Comparison of ENCODE assay signal across 1 cellular context in the genomic region with DNA sequence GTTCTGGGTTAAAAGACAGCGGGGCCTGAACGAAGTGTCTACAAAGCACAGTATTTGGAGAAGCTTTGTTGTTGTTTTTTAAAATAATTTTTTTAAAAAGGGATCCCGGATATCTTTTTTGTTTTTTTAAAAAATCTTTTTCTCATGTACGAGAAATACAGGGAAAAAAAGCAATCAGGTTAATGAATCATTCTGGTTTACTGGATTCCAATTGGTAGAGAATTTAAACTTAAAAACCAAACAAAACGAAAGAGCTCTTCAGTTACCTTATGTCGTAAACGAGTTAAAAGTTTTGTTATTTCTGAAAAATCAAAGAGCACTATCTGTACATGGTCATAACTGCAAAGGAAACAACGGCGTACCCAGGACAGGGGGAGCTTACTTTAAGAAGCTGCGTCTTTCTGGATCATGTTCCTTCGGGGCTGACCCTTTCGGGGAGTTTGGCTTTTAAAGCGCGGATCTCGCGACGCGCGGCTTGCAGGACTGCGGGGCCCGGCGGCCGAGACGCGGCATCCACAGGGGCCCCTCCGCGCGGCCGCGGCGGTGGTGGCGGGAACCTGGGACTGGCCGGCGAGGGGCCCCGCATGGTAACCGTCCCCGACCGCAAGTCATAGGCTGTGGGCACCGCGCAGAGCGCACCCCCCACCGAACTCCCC.
A peak's percentile ranks its signal among the peaks of the same experiment; 100 is the strongest.
TF ChIP-seq lines count a peak whose summit lies in the region.

No MANE protein-coding gene starts in this region.

TF ChIP-seq in H1, 55 proteins besides CTCF, POLR2A, EP300 and RAD21:
- TF ChIP-seq JUN (IDR thresholded peaks at IDR 0.05; ENCODE audit: low read depth, low read length) (no peak), CTBP2 (IDR thresholded peaks at IDR 0.05; ENCODE audit: borderline replicate concordance, insufficient read depth, insufficient read length, low read length) (no peak), TEAD4 (IDR thresholded peaks at IDR 0.05; ENCODE audit: low read depth, low read length) (no peak), EZH2 (IDR thresholded peaks at IDR 0.05; ENCODE audit: low read depth, low read length, severe bottlenecking) (no peak), SP1 (IDR thresholded peaks at IDR 0.05; ENCODE audit: low read depth, low read length) (no peak), TAF7 (optimal IDR thresholded peaks at IDR 0.05; ENCODE audit: borderline replicate concordance, low read depth, low read length) (no peak), GTF2F1 (IDR thresholded peaks at IDR 0.05; ENCODE audit: borderline replicate concordance, low read depth, low read length) (no peak), SAP30 (IDR thresholded peaks at IDR 0.05; ENCODE audit: insufficient read depth, insufficient replicate concordance, low read length) (no peak), CBX5 (IDR thresholded peaks at IDR 0.05; ENCODE audit: low read depth, low read length) (no peak), BACH1 (IDR thresholded peaks at IDR 0.05; ENCODE audit: low read length) (no peak; the same call in 1 of the 2 replicates), ASH2L (IDR thresholded peaks at IDR 0.05; ENCODE audit: low read length) (no peak), RNF2 (IDR thresholded peaks at IDR 0.05; ENCODE audit: borderline replicate concordance, low read depth, low read length, missing control alignments, poor library complexity, severe bottlenecking) (peak; percentile 65), POU5F1 (IDR thresholded peaks at IDR 0.05; ENCODE audit: low read depth, low read length) (no peak), CEBPB (IDR thresholded peaks at IDR 0.05; ENCODE audit: low read depth, low read length) (no peak), MAFK (IDR thresholded peaks at IDR 0.05; ENCODE audit: low read depth, low read length) (no peak), PHF8 (conservative IDR thresholded peaks at IDR 0.05; ENCODE audit: low read depth, low read length) (no peak; the same call in 1 of the 2 replicates), TBP (IDR thresholded peaks at IDR 0.05; ENCODE audit: low read depth, low read length) (0 out of 2 replicates have a peak, but pooled peaks have one; percentile 10), SUZ12 (IDR thresholded peaks at IDR 0.05; ENCODE audit: low read length) (no peak), TAF1 (IDR thresholded peaks at IDR 0.05; ENCODE audit: low read depth, low read length) (0 out of 2 replicates have a peak, but pooled peaks have one; percentile 13), SIRT6 (IDR thresholded peaks at IDR 0.05; ENCODE audit: low read length) (no peak), NRF1 (IDR thresholded peaks at IDR 0.05; ENCODE audit: low read depth, low read length) (no peak), HDAC2 (IDR thresholded peaks at IDR 0.05; ENCODE audit: borderline replicate concordance in 1 of 2, low read depth in 2 of 2, low read length in 2 of 2) (no peak), KDM1A (IDR thresholded peaks at IDR 0.05; ENCODE audit: borderline replicate concordance, low read length) (no peak), RBBP5 (IDR thresholded peaks at IDR 0.05; ENCODE audit: borderline replicate concordance, low read depth, low read length) (no peak), HDAC6 (IDR thresholded peaks at IDR 0.05; ENCODE audit: low read depth, low read length) (no peak), CHD2 (IDR thresholded peaks at IDR 0.05; ENCODE audit: low read length) (peak; percentile 81), RFX5 (IDR thresholded peaks at IDR 0.05; ENCODE audit: borderline replicate concordance, low read depth, low read length) (no peak), BRCA1 (IDR thresholded peaks at IDR 0.05; ENCODE audit: low read depth, low read length) (no peak), GABPA (IDR thresholded peaks at IDR 0.05; ENCODE audit: borderline replicate concordance, insufficient read depth, low read length) (no peak), SP2 (IDR thresholded peaks at IDR 0.05; ENCODE audit: low read length) (no peak), CREB1 (IDR thresholded peaks at IDR 0.05) (no peak), POLR2AphosphoS5 (IDR thresholded peaks at IDR 0.05; ENCODE audit: low read depth, low read length) (no peak), SRF (IDR thresholded peaks at IDR 0.05; ENCODE audit: low read depth, low read length) (no peak), FOSL1 (IDR thresholded peaks at IDR 0.05; ENCODE audit: insufficient read depth, low read depth, low read length) (no peak), YY1 (IDR thresholded peaks at IDR 0.05; ENCODE audit: low read depth, low read length) (no peak), NANOG (IDR thresholded peaks at IDR 0.05; ENCODE audit: insufficient read depth, low read depth, low read length, poor library complexity, severe bottlenecking) (no peak)
- TF ChIP-seq, protein P1, sequence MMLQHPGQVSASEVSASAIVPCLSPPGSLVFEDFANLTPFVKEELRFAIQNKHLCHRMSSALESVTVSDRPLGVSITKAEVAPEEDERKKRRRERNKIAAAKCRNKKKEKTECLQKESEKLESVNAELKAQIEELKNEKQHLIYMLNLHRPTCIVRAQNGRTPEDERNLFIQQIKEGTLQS (IDR thresholded peaks at IDR 0.05; ENCODE audit: insufficient read depth, low read depth, low read length), result no peak
- TF ChIP-seq, protein P2, sequence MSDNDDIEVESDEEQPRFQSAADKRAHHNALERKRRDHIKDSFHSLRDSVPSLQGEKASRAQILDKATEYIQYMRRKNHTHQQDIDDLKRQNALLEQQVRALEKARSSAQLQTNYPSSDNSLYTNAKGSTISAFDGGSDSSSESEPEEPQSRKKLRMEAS (IDR thresholded peaks at IDR 0.05), result no peak; the same call in 1 of the 2 replicates
- TF ChIP-seq, protein P3, sequence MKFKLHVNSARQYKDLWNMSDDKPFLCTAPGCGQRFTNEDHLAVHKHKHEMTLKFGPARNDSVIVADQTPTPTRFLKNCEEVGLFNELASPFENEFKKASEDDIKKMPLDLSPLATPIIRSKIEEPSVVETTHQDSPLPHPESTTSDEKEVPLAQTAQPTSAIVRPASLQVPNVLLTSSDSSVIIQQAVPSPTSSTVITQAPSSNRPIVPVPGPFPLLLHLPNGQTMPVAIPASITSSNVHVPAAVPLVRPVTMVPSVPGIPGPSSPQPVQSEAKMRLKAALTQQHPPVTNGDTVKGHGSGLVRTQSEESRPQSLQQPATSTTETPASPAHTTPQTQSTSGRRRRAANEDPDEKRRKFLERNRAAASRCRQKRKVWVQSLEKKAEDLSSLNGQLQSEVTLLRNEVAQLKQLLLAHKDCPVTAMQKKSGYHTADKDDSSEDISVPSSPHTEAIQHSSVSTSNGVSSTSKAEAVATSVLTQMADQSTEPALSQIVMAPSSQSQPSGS (IDR thresholded peaks at IDR 0.05; ENCODE audit: low read length), result no peak
- TF ChIP-seq, protein P4, sequence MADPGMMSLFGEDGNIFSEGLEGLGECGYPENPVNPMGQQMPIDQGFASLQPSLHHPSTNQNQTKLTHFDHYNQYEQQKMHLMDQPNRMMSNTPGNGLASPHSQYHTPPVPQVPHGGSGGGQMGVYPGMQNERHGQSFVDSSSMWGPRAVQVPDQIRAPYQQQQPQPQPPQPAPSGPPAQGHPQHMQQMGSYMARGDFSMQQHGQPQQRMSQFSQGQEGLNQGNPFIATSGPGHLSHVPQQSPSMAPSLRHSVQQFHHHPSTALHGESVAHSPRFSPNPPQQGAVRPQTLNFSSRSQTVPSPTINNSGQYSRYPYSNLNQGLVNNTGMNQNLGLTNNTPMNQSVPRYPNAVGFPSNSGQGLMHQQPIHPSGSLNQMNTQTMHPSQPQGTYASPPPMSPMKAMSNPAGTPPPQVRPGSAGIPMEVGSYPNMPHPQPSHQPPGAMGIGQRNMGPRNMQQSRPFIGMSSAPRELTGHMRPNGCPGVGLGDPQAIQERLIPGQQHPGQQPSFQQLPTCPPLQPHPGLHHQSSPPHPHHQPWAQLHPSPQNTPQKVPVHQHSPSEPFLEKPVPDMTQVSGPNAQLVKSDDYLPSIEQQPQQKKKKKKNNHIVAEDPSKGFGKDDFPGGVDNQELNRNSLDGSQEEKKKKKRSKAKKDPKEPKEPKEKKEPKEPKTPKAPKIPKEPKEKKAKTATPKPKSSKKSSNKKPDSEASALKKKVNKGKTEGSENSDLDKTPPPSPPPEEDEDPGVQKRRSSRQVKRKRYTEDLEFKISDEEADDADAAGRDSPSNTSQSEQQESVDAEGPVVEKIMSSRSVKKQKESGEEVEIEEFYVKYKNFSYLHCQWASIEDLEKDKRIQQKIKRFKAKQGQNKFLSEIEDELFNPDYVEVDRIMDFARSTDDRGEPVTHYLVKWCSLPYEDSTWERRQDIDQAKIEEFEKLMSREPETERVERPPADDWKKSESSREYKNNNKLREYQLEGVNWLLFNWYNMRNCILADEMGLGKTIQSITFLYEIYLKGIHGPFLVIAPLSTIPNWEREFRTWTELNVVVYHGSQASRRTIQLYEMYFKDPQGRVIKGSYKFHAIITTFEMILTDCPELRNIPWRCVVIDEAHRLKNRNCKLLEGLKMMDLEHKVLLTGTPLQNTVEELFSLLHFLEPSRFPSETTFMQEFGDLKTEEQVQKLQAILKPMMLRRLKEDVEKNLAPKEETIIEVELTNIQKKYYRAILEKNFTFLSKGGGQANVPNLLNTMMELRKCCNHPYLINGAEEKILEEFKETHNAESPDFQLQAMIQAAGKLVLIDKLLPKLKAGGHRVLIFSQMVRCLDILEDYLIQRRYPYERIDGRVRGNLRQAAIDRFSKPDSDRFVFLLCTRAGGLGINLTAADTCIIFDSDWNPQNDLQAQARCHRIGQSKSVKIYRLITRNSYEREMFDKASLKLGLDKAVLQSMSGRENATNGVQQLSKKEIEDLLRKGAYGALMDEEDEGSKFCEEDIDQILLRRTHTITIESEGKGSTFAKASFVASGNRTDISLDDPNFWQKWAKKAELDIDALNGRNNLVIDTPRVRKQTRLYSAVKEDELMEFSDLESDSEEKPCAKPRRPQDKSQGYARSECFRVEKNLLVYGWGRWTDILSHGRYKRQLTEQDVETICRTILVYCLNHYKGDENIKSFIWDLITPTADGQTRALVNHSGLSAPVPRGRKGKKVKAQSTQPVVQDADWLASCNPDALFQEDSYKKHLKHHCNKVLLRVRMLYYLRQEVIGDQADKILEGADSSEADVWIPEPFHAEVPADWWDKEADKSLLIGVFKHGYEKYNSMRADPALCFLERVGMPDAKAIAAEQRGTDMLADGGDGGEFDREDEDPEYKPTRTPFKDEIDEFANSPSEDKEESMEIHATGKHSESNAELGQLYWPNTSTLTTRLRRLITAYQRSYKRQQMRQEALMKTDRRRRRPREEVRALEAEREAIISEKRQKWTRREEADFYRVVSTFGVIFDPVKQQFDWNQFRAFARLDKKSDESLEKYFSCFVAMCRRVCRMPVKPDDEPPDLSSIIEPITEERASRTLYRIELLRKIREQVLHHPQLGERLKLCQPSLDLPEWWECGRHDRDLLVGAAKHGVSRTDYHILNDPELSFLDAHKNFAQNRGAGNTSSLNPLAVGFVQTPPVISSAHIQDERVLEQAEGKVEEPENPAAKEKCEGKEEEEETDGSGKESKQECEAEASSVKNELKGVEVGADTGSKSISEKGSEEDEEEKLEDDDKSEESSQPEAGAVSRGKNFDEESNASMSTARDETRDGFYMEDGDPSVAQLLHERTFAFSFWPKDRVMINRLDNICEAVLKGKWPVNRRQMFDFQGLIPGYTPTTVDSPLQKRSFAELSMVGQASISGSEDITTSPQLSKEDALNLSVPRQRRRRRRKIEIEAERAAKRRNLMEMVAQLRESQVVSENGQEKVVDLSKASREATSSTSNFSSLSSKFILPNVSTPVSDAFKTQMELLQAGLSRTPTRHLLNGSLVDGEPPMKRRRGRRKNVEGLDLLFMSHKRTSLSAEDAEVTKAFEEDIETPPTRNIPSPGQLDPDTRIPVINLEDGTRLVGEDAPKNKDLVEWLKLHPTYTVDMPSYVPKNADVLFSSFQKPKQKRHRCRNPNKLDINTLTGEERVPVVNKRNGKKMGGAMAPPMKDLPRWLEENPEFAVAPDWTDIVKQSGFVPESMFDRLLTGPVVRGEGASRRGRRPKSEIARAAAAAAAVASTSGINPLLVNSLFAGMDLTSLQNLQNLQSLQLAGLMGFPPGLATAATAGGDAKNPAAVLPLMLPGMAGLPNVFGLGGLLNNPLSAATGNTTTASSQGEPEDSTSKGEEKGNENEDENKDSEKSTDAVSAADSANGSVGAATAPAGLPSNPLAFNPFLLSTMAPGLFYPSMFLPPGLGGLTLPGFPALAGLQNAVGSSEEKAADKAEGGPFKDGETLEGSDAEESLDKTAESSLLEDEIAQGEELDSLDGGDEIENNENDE (IDR thresholded peaks at IDR 0.05; ENCODE audit: insufficient replicate concordance, low read length), result no peak
- TF ChIP-seq, protein P5, sequence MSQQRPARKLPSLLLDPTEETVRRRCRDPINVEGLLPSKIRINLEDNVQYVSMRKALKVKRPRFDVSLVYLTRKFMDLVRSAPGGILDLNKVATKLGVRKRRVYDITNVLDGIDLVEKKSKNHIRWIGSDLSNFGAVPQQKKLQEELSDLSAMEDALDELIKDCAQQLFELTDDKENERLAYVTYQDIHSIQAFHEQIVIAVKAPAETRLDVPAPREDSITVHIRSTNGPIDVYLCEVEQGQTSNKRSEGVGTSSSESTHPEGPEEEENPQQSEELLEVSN (IDR thresholded peaks at IDR 0.05), result peak; percentile 82
TF ChIP-seq in H1: peak in this region for 5.
